ENCODE assay signal across 26 cellular contexts in genomic region chr19:20197747-20198146, GRCh38. TPM values are rescaled to one million over a fixed set of nuclear protein-coding genes. Genes with fewer than 3 reads are reported as not detected.
"Had no signal": no experiment of that assay in that cellular context is flagged by ENCODE, and none has a peak within 500 bp of the region (broad histone marks: within the 10 kb centered on the region; RNA-seq: fewer than 3 reads in every experiment).

No MANE protein-coding gene starts in this region.

- ATAC-seq: activated T-cell treated with anti-CD3 and anti-CD28 coated beads, Interleukin-2, amount 50 U/mL, for 4 hours; WTC11 had no signal

- H3K4me1 Mint-ChIP-seq: activated CD4-positive, alpha-beta T cell treated with anti-CD3 and anti-CD28 coated beads, Interleukin-2, amount 10 ng/mL, durations not matched to agents 7 days and 5 days; activated naive CD8-positive, alpha-beta T cell treated with anti-CD3 and anti-CD28 coated beads for 36 hours; WTC11 had no signal

- H3K27me3 Mint-ChIP-seq: activated CD4-positive, alpha-beta memory T cell treated with anti-CD3 and anti-CD28 coated beads for 36 hours; activated CD4-positive, alpha-beta T cell treated with anti-CD3 and anti-CD28 coated beads, Interleukin-2, amount 10 ng/mL, durations not matched to agents 7 days and 5 days; activated naive CD8-positive, alpha-beta T cell treated with anti-CD3 and anti-CD28 coated beads for 36 hours had no signal

- H3K4me3 ChIP-seq: adrenal gland, breast epithelium, Peyer's patch, SJSA1 had no signal

- H3K27ac Mint-ChIP-seq: activated CD4-positive, alpha-beta memory T cell treated with anti-CD3 and anti-CD28 coated beads for 36 hours; activated CD4-positive, alpha-beta T cell treated with anti-CD3 and anti-CD28 coated beads, Interleukin-2, amount 10 ng/mL, durations not matched to agents 7 days and 5 days; activated naive CD4-positive, alpha-beta T cell treated with anti-CD3 and anti-CD28 coated beads for 36 hours; activated naive CD8-positive, alpha-beta T cell treated with anti-CD3 and anti-CD28 coated beads for 36 hours; T-helper 1 cell treated with Interleukin-12 subunit alpha and Interleukin-12 subunit beta and Interleukin-4 antibody, amounts not matched to agents 30 μg/mL and 1 μg/mL, for 36 hours; WTC11 had no signal

- H3K4me1 ChIP-seq: adrenal gland, breast epithelium, Peyer's patch, SJSA1 had no signal

- H3K27ac ChIP-seq: adrenal gland, breast epithelium, Peyer's patch, SJSA1 had no signal

- H3K27me3 ChIP-seq: adrenal gland, breast epithelium, Peyer's patch, SJSA1 had no signal

- H3K4me3 Mint-ChIP-seq: activated CD4-positive, alpha-beta memory T cell treated with anti-CD3 and anti-CD28 coated beads for 36 hours; activated CD4-positive, alpha-beta T cell treated with anti-CD3 and anti-CD28 coated beads, Interleukin-2, amount 10 ng/mL, durations not matched to agents 7 days and 5 days; activated naive CD4-positive, alpha-beta T cell treated with anti-CD3 and anti-CD28 coated beads for 36 hours; activated naive CD8-positive, alpha-beta T cell treated with anti-CD3 and anti-CD28 coated beads for 36 hours; activated T-cell treated with anti-CD3 and anti-CD28 coated beads, Interleukin-2, amount 50 U/mL, for 4 hours; T-helper 1 cell treated with Interleukin-12 subunit alpha and Interleukin-12 subunit beta and Interleukin-4 antibody, amounts not matched to agents 30 μg/mL and 1 μg/mL, for 36 hours; WTC11 had no signal

- H3K36me3 ChIP-seq: adrenal gland, breast epithelium, SJSA1 had no signal

- DNase-seq: activated CD4-positive, alpha-beta memory T cell treated with anti-CD3 and anti-CD28 coated beads for 36 hours; activated CD4-positive, alpha-beta T cell treated with anti-CD3 and anti-CD28 coated beads for 1 hour; activated CD4-positive, alpha-beta T cell treated with anti-CD3 and anti-CD28 coated beads, Interleukin-2, amount 10 ng/mL, durations not matched to agents 7 days and 5 days; activated CD8-positive, alpha-beta memory T cell treated with anti-CD3 and anti-CD28 coated beads for 24 hours; activated effector memory CD4-positive, alpha-beta T cell treated with anti-CD3 and anti-CD28 coated beads, Interleukin-2, amount 50 U/mL, for 16 hours; activated naive CD4-positive, alpha-beta T cell treated with anti-CD3 and anti-CD28 coated beads for 36 hours; activated naive CD8-positive, alpha-beta T cell treated with anti-CD3 and anti-CD28 coated beads for 36 hours; activated T-cell treated with anti-CD3 and anti-CD28 coated beads, Interleukin-2, amount 50 U/mL, for 4 hours; adrenal gland; anterior cingulate cortex; caudate nucleus; KG1; NCI-H1092; NCI-H1417; NCI-H1930; NCI-H2171 treated with DMSO at 0.1 percent for 48 hours; NCI-H226; NCI-H526; NCI-H82; Peyer's patch; SHP77 had no signal

RNA-seq across cellular contexts. Expression of gene ZNF486, which starts 30.7 kb away (rescaled TPM):
- total RNA-seq: NCI-H460 had no signal
